In the genomic region with DNA sequence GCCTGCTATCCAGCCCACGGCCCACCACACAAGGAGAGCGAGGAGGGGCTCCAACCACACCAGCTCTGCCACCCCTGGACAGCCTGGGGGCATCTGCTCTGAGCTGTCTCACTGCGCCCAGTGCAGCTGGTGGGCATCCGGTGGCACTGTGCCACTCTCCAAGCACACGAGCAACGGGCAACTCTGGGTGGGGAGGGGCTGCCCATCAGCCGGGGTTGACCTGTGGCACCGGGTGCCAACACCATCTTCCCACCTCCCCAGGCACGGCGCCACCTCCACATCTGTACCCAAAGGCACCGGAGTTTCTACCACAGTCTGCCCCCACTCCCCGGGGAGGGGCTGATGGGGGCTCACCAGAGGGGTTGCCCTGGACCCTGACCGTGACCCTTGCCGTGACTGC, we compare ENCODE assay signal across 6 cellular contexts.
"Had no signal": no experiment of that assay in that cellular context is flagged by ENCODE, and none has a peak within 500 bp of the region (broad histone marks: within the 10 kb centered on the region; RNA-seq: fewer than 3 reads in every experiment).

No MANE protein-coding gene starts in this region.

- H3K4me1 ChIP-seq: HAP-1 had no signal

- H2AFZ ChIP-seq: GM23248 had no signal

- H3K9me3 ChIP-seq: HAP-1 had no signal

- H3K4me3 ChIP-seq: GM23248, HAP-1, K562 had no signal

- H3K9ac ChIP-seq: GM23248 had no signal

- ATAC-seq: K562 had no signal

- H3K27ac ChIP-seq: GM23248 had no signal

- DNase-seq: GM23248, GOT3, H7, IMR-90 had no signal

- H3K36me3 ChIP-seq: HAP-1 had no signal
